ENCODE assay signal across 12 cellular contexts in genomic region chr4:6703786-6704185, GRCh38. TPM values are rescaled to one million over a fixed set of nuclear protein-coding genes. Genes with fewer than 3 reads are reported as not detected.
DNase-seq lines count a peak whose midpoint lies in the region; ATAC-seq and TF ChIP-seq lines count a peak whose summit lies in the region.
"Had no signal": no experiment of that assay in that cellular context is flagged by ENCODE, and none has a peak within 500 bp of the region (broad histone marks: within the 10 kb centered on the region; RNA-seq: fewer than 3 reads in every experiment).

No MANE protein-coding gene starts in this region.

- H3K9me3 Mint-ChIP-seq in activated T-cell treated with anti-CD3 and anti-CD28 coated beads, Interleukin-2, amount 50 U/mL, for 72 hours: peaks cover 0 to 2% of the 10 kb centered on the region in 2 donors
- peaks cover 0 to 6% (median 2%) of the 10 kb centered on the region in 7 donors for H3K9me3 Mint-ChIP-seq in CD14-positive monocyte

- H3K9me3 ChIP-seq in Loucy (ENCODE audit: insufficient read depth, low read depth, low read length): no peaks in the 10 kb centered on the region
- H3K9me3 ChIP-seq in gastrocnemius medialis: no peaks in the 10 kb centered on the region
- H3K9me3 ChIP-seq: neutrophil had no signal

- H3K27ac ChIP-seq in gastrocnemius medialis: peak overlapping the region; percentile 44 to 95 (median 70)
- H3K27ac ChIP-seq: neutrophil had no signal

- no peak overlapping the region for H2AFZ ChIP-seq in Loucy (ENCODE audit: low read length)

- peak overlapping the region; percentile 99 for H3K4me2 ChIP-seq in Loucy (ENCODE audit: low read depth, low read length, poor library complexity, severe bottlenecking)

- H3K27me3 Mint-ChIP-seq in activated T-cell treated with anti-CD3 and anti-CD28 coated beads, Interleukin-2, amount 50 U/mL, for 72 hours (ENCODE audit: low read depth): no peaks in the 10 kb centered on the region
- peaks cover 0 to 2% (median 0%) of the 10 kb centered on the region in 3 donors for H3K27me3 Mint-ChIP-seq in CD14-positive monocyte (ENCODE audit: low read depth in 3 of 3)

- peaks cover 14% of the 10 kb centered on the region; the same call in 1 of the 2 replicates for H3K36me3 ChIP-seq in Loucy (ENCODE audit: insufficient read depth, low read length)
- H3K36me3 ChIP-seq in gastrocnemius medialis: peaks cover 0 to 8% of the 10 kb centered on the region in 2 donors
- H3K36me3 ChIP-seq: neutrophil had no signal

- H3K4me1 ChIP-seq in Loucy (ENCODE audit: insufficient read depth, low read length, poor library complexity, severe bottlenecking): peaks cover 49% of the 10 kb centered on the region
- peaks cover 50 to 56% of the 10 kb centered on the region in 2 donors for H3K4me1 ChIP-seq in gastrocnemius medialis

- in situ Hi-C loops in gastrocnemius medialis (cut with MboI; ENCODE audit: low sequenced_read_pairs in 4 of 4): no loop called here

- H3K4me1 Mint-ChIP-seq in activated T-cell treated with anti-CD3 and anti-CD28 coated beads, Interleukin-2, amount 50 U/mL, for 72 hours (ENCODE audit: low read depth): peaks cover 72% of the 10 kb centered on the region
- H3K4me1 Mint-ChIP-seq in CD14-positive monocyte: peaks cover 32% of the 10 kb centered on the region

- H3F3A ChIP-seq in Loucy (ENCODE audit: low read depth): no peaks in the 10 kb centered on the region

- H3K4me3 Mint-ChIP-seq in activated T-cell treated with anti-CD3 and anti-CD28 coated beads, Interleukin-2, amount 50 U/mL, for 72 hours: peak overlapping the region; percentile 48 to 70
- H3K4me3 Mint-ChIP-seq in CD14-positive monocyte: no peak overlapping the region

- intact Hi-C loops in gastrocnemius medialis (cut with DNase I; ENCODE audit: low total_unique reads) (no loop called here), CD14-positive monocyte (cut with micrococcal nuclease) (loop anchor here in 1 of 2 donors (10.0 kb wide), 1 partner anchor 941 kb away; no protein-coding TSS in a partner anchor)

- H3K9ac ChIP-seq in Loucy (ENCODE audit: low read depth, low read length, poor library complexity, severe bottlenecking): no peak overlapping the region

- TF ChIP-seq CTCF in Loucy (conservative IDR thresholded peaks at IDR 0.05; ENCODE audit: low read length): no peak
- no peak for TF ChIP-seq CTCF in gastrocnemius medialis (IDR thresholded peaks at IDR 0.05 in 4 of 5, conservative IDR thresholded peaks at IDR 0.05 in 1 of 5)
- no peak for TF ChIP-seq CTCF in CD14-positive monocyte (IDR thresholded peaks at IDR 0.05)

- peaks cover 81% of the 10 kb centered on the region for H3K79me2 ChIP-seq in Loucy (ENCODE audit: insufficient read depth, low read length)

- no peaks in the 10 kb centered on the region for H3K27me3 ChIP-seq in Loucy (ENCODE audit: insufficient read depth, low read length, poor library complexity, severe bottlenecking)
- no peaks in the 10 kb centered on the region for H3K27me3 ChIP-seq in gastrocnemius medialis
- H3K27me3 ChIP-seq: neutrophil had no signal

- ATAC-seq in activated T-cell treated with anti-CD3 and anti-CD28 coated beads, Interleukin-2, amount 50 U/mL, for 72 hours (replicated peaks in 1 of 2): peak; percentile 54 to 60
- ATAC-seq in gastrocnemius medialis: peak; percentile 42 to 57

- TF ChIP-seq POLR2A in gastrocnemius medialis (IDR thresholded peaks at IDR 0.05): no peak

- H3K27ac Mint-ChIP-seq in activated T-cell treated with anti-CD3 and anti-CD28 coated beads, Interleukin-2, amount 50 U/mL, for 72 hours: peak overlapping the region; percentile 85
- H3K27ac Mint-ChIP-seq in CD14-positive monocyte: peak overlapping the region in 1 of 7 donors; percentile 44

- no peaks in the 10 kb centered on the region for H3K9me2 ChIP-seq in Loucy (replicated peaks; ENCODE audit: low read depth, low read length)

- H3K4me3 ChIP-seq in Loucy (ENCODE audit: low read length, poor library complexity, severe bottlenecking): no peak overlapping the region
- H3K4me3 ChIP-seq in gastrocnemius medialis: no peak overlapping the region
- H3K4me3 ChIP-seq: lung had no signal

- peaks cover 16 to 36% of the 10 kb centered on the region in 2 donors for H3K36me3 Mint-ChIP-seq in activated T-cell treated with anti-CD3 and anti-CD28 coated beads, Interleukin-2, amount 50 U/mL, for 72 hours (ENCODE audit: insufficient read depth in 2 of 2)
- peaks cover 53 to 62% of the 10 kb centered on the region in 2 donors for H3K36me3 Mint-ChIP-seq in CD14-positive monocyte

- H4K20me1 ChIP-seq in Loucy (ENCODE audit: insufficient read depth, low read length, poor library complexity, severe bottlenecking): peaks cover 45% of the 10 kb centered on the region

- DNase-seq in activated T-cell treated with anti-CD3 and anti-CD28 coated beads, Interleukin-2, amount 50 U/mL, for 72 hours: peak in 1 of 2 donors; percentile 33
- DNase-seq in activated T-cell treated with anti-CD3 and anti-CD28 coated beads, Interleukin-2, amount 50 U/mL, for 1 hour: no peak
- DNase-seq in dermis blood vessel endothelial cell (peak; percentile 41), gastrocnemius medialis (no peak), MV-4-11 (lab: John Stamatoyannopoulos, UW) (no peak), germinal center (ENCODE audit: low spot score) (no peak), CD14-positive monocyte (ENCODE audit: low spot score) (no peak)
- DNase-seq: activated CD8-positive, alpha-beta memory T cell treated with anti-CD3 and anti-CD28 coated beads, Interleukin-2, amount 50 U/mL, for 48 hours; NCI-H1092 had no signal

RNA-seq across cellular contexts. Expression of gene MRFAP1L1, which starts 5.9 kb away (rescaled TPM):
- total RNA-seq in activated T-cell treated with anti-CD3 and anti-CD28 coated beads, Interleukin-2, amount 50 U/mL, for 72 hours: 10 to 100 TPM; 53.3 to 57.7 TPM
- 62.2 and 68.9 TPM in 2 replicates for total RNA-seq in dermis blood vessel endothelial cell
- total RNA-seq in gastrocnemius medialis: 10 to 100 TPM; 43.8 to 54.6 (median 46.9) TPM
- 10 to 100 TPM; 13.8 to 19.1 TPM for polyA plus RNA-seq in CD14-positive monocyte

RNA-seq across cellular contexts. Expression of gene S100P, which starts 10.1 kb away (rescaled TPM):
- 10 to 100 TPM; 18.0 to 84.6 TPM for total RNA-seq in activated T-cell treated with anti-CD3 and anti-CD28 coated beads, Interleukin-2, amount 50 U/mL, for 72 hours
- not detected in 2 replicates for total RNA-seq in dermis blood vessel endothelial cell
- 1 to 10 TPM in 1 of 4 donors, not detected in 3; 1.2 TPM for total RNA-seq in gastrocnemius medialis
- 10 to 100 TPM; 29.3 to 71.2 TPM for polyA plus RNA-seq in CD14-positive monocyte

RNA-seq across cellular contexts. Expression of gene BLOC1S4, which starts 12.2 kb away (rescaled TPM):
- 10 to 100 TPM; 14.1 to 14.6 TPM for total RNA-seq in activated T-cell treated with anti-CD3 and anti-CD28 coated beads, Interleukin-2, amount 50 U/mL, for 72 hours
- total RNA-seq in dermis blood vessel endothelial cell: 13.7 and 17.0 TPM in 2 replicates
- total RNA-seq in gastrocnemius medialis: 10 to 100 TPM; 15.7 to 25.7 (median 22.3) TPM
- 10 to 100 TPM; 20.1 to 30.9 TPM for polyA plus RNA-seq in CD14-positive monocyte

Comparison
In these comparisons a context has a peak if more than half of its experiments do, and no peak if none do; other contexts are left out.
1. H3K4me3 Mint-ChIP-seq: peak in activated T-cell treated with anti-CD3 and anti-CD28 coated beads, Interleukin-2, amount 50 U/mL, for 72 hours (2 of 2); none in CD14-positive monocyte (0 of 2).
2. RNA of gene S100P, which starts 10.1 kb away (total RNA-seq): 18.0 to 84.6 TPM in activated T-cell treated with anti-CD3 and anti-CD28 coated beads, Interleukin-2, amount 50 U/mL, for 72 hours; 1.2 TPM in gastrocnemius medialis and not detected in dermis blood vessel endothelial cell; every median in the first group is over 4 times any median in the second.